In genomic region chr9:131732061-131732526, GRCh38 we compare ENCODE assay signal across 10 cellular contexts. TPM values are rescaled to one million over a fixed set of nuclear protein-coding genes. Genes with fewer than 3 reads are reported as not detected.
DNase-seq lines count a peak whose midpoint lies in the region; ATAC-seq and TF ChIP-seq lines count a peak whose summit lies in the region.
"Had no signal": no experiment of that assay in that cellular context is flagged by ENCODE, and none has a peak within 500 bp of the region (broad histone marks: within the 10 kb centered on the region; RNA-seq: fewer than 3 reads in every experiment).

No MANE protein-coding gene starts in this region.

- no peaks in the 10 kb centered on the region for H3K27me3 Mint-ChIP-seq in activated CD4-positive, alpha-beta T cell treated with anti-CD3 and anti-CD28 coated beads, Interleukin-2, amount 10 ng/mL, durations not matched to agents 24 days and 14 days
- no peaks in the 10 kb centered on the region for H3K27me3 Mint-ChIP-seq in T-helper 2 cell treated with Interferon-gamma antibody and Interleukin-4, amounts not matched to agents 5 μg/mL and 100 μg/mL, for 36 hours (ENCODE audit: low read depth)

- WGBS in heart left ventricle, 4 donors: 58 to 72% (median 65%) methylated on average over 8 of the region's 8 CpGs
- 84% methylated on average over 8 of the region's 8 CpGs for whole genome bisulfite sequencing in thymus

- peaks cover 87% of the 10 kb centered on the region for H3K4me1 Mint-ChIP-seq in activated CD4-positive, alpha-beta T cell treated with anti-CD3 and anti-CD28 coated beads, Interleukin-2, amount 10 ng/mL, durations not matched to agents 24 days and 14 days
- peaks cover 88% of the 10 kb centered on the region for H3K4me1 Mint-ChIP-seq in T-helper 2 cell treated with Interferon-gamma antibody and Interleukin-4, amounts not matched to agents 5 μg/mL and 100 μg/mL, for 36 hours (ENCODE audit: low read depth)

- peak overlapping the region; percentile 93 for H3K27ac Mint-ChIP-seq in activated CD4-positive, alpha-beta T cell treated with anti-CD3 and anti-CD28 coated beads, Interleukin-2, amount 10 ng/mL, durations not matched to agents 24 days and 14 days
- H3K27ac Mint-ChIP-seq in T-helper 2 cell treated with Interferon-gamma antibody and Interleukin-4, amounts not matched to agents 5 μg/mL and 100 μg/mL, for 36 hours: peak overlapping the region; percentile 98

- DNase-seq in activated CD4-positive, alpha-beta T cell treated with anti-CD3 and anti-CD28 coated beads, Interleukin-2, amount 10 ng/mL, durations not matched to agents 24 days and 14 days: no peak
- DNase-seq in activated CD4-positive, alpha-beta T cell treated with anti-CD3 and anti-CD28 coated beads for 48 hours: no peak
- DNase-seq in T-helper 2 cell treated with Interferon-gamma antibody and Interleukin-4, amounts not matched to agents 5 μg/mL and 100 μg/mL, for 36 hours (ENCODE audit: low spot score): no peak
- DNase-seq in heart left ventricle (no peak), Kasumi-1 (lab: John Stamatoyannopoulos, UW) (no peak), NCI-H1436 (lab: John Stamatoyannopoulos, UW) (no peak)
- DNase-seq: cortex of kidney, NCI-H226 had no signal

- TF ChIP-seq CTCF in heart left ventricle (IDR thresholded peaks at IDR 0.05): no peak

- H3K4me3 Mint-ChIP-seq in activated CD4-positive, alpha-beta T cell treated with anti-CD3 and anti-CD28 coated beads, Interleukin-2, amount 10 ng/mL, durations not matched to agents 24 days and 14 days: peak overlapping the region; percentile 79
- peak overlapping the region; percentile 82 for H3K4me3 Mint-ChIP-seq in T-helper 2 cell treated with Interferon-gamma antibody and Interleukin-4, amounts not matched to agents 5 μg/mL and 100 μg/mL, for 36 hours

- no peak for TF ChIP-seq POLR2A in heart left ventricle (IDR thresholded peaks at IDR 0.05)

- ATAC-seq in heart left ventricle (peak; percentile 48 to 73 (median 55)), HG02588 (IDR thresholded peaks at IDR 0.05; ENCODE audit: unreplicated experiment) (no peak)

- H3K4me3 ChIP-seq in heart left ventricle (peak overlapping the region in 2 of 12 donors; percentile 2 to 3), thymus (ENCODE audit: low read length) (no peak overlapping the region)

- intact Hi-C loops in activated CD4-positive, alpha-beta T cell treated with anti-CD3 and anti-CD28 coated beads, Interleukin-2, amount 10 ng/mL, durations not matched to agents 24 days and 14 days (cut with micrococcal nuclease): loop anchor here (5.0 to 10.0 kb wide), 2 partner anchors 335 to 457 kb away; partner anchors contain the start of gene FAM78A
- intact Hi-C loops in heart left ventricle (cut with DNase I): loop anchor here in 7 of 10 donors (10.0 kb wide), 3 partner anchors 57 to 107 kb away; no protein-coding TSS in a partner anchor

- no peaks in the 10 kb centered on the region for H3K9me3 ChIP-seq in heart left ventricle
- no peaks in the 10 kb centered on the region for H3K9me3 ChIP-seq in thymus (ENCODE audit: control insufficient read depth)

- peaks cover 20 to 100% (median 81%) of the 10 kb centered on the region in 12 donors for H3K4me1 ChIP-seq in heart left ventricle
- H3K4me1 ChIP-seq in thymus (ENCODE audit: control insufficient read depth, insufficient read depth, low read length): peaks cover 74% of the 10 kb centered on the region

- H3K9me3 Mint-ChIP-seq in activated CD4-positive, alpha-beta T cell treated with anti-CD3 and anti-CD28 coated beads, Interleukin-2, amount 10 ng/mL, durations not matched to agents 24 days and 14 days: no peaks in the 10 kb centered on the region
- H3K9me3 Mint-ChIP-seq in T-helper 2 cell treated with Interferon-gamma antibody and Interleukin-4, amounts not matched to agents 5 μg/mL and 100 μg/mL, for 36 hours: no peaks in the 10 kb centered on the region

- peaks cover 40% of the 10 kb centered on the region for H3K36me3 Mint-ChIP-seq in activated CD4-positive, alpha-beta T cell treated with anti-CD3 and anti-CD28 coated beads, Interleukin-2, amount 10 ng/mL, durations not matched to agents 24 days and 14 days (ENCODE audit: low read depth)
- peaks cover 41% of the 10 kb centered on the region for H3K36me3 Mint-ChIP-seq in T-helper 2 cell treated with Interferon-gamma antibody and Interleukin-4, amounts not matched to agents 5 μg/mL and 100 μg/mL, for 36 hours (ENCODE audit: low read depth)

- peak overlapping the region in 9 of 12 donors; percentile 22 to 96 (median 58) for H3K27ac ChIP-seq in heart left ventricle
- peak overlapping the region; percentile 82 for H3K27ac ChIP-seq in thymus (ENCODE audit: low read depth)

- H3K36me3 ChIP-seq in heart left ventricle (peaks cover 0 to 9% (median 0%) of the 10 kb centered on the region in 9 donors), thymus (ENCODE audit: control insufficient read depth, insufficient read depth) (peaks cover 4% of the 10 kb centered on the region)

- no peaks in the 10 kb centered on the region for H3K27me3 ChIP-seq in heart left ventricle
- no peaks in the 10 kb centered on the region for H3K27me3 ChIP-seq in thymus (ENCODE audit: control insufficient read depth, insufficient read depth)

RNA-seq across cellular contexts. Expression of gene RAPGEF1, which starts 7.8 kb away (rescaled TPM):
- total RNA-seq in activated CD4-positive, alpha-beta T cell treated with anti-CD3 and anti-CD28 coated beads, Interleukin-2, amount 10 ng/mL, durations not matched to agents 24 days and 14 days: 150 and 153 TPM in 2 replicates
- 100 to 1,000 TPM in 7 of 9 donors, 10 to 100 TPM in 2; 81.9 to 161 (median 116) TPM for total RNA-seq in heart left ventricle
- polyA plus RNA-seq in heart left ventricle (100 to 1,000 TPM in 1 of 2 donors, 10 to 100 TPM in 1; 50.6 to 114 TPM), thymus (25.9 TPM)
